Comparison of ENCODE assay signal across 8 cellular contexts in the genomic region with DNA sequence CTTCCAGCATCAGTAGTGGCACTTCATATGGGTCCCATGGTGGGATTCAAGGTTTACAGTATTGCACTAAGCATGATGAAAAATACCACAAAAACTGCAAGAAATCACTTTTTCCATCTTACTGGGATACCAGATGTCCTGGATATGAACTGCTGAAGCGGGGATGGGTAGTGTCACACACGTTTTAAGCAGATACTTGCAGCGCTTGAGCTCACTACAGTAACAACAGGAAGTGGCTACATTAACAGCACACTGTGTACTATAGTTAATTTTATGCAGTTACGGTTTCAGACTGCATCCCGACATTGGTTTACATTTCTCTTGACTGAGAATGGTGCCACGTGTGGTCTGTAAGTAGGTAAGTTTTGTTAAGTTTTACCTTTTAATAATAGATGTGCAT. TPM values are rescaled to one million over a fixed set of nuclear protein-coding genes. Genes with fewer than 3 reads are reported as not detected.
DNase-seq lines count a peak whose midpoint lies in the region; ATAC-seq and TF ChIP-seq lines count a peak whose summit lies in the region.

No MANE protein-coding gene starts in this region.

- H3K9me3 Mint-ChIP-seq in T-helper 1 cell treated with Interleukin-12 subunit alpha and Interleukin-12 subunit beta and Interleukin-4 antibody, amounts not matched to agents 30 μg/mL and 1 μg/mL, for 36 hours: no peaks in the 10 kb centered on the region

- DNase-seq in prostate gland (ENCODE audit: low spot score): no peak
- DNase-seq in cortex of kidney (lab: John Stamatoyannopoulos, UW): no peak
- no peak for DNase-seq in NCI-H187 (lab: John Stamatoyannopoulos, UW)
- DNase-seq in NCI-H510A (lab: John Stamatoyannopoulos, UW): no peak
- no peak for DNase-seq in NCI-H1417 (lab: John Stamatoyannopoulos, UW)

- peaks cover 70% of the 10 kb centered on the region for H3K4me1 Mint-ChIP-seq in T-helper 1 cell treated with Interleukin-12 subunit alpha and Interleukin-12 subunit beta and Interleukin-4 antibody, amounts not matched to agents 30 μg/mL and 1 μg/mL, for 36 hours (ENCODE audit: low read depth)

- H3K36me3 Mint-ChIP-seq in T-helper 1 cell treated with Interleukin-12 subunit alpha and Interleukin-12 subunit beta and Interleukin-4 antibody, amounts not matched to agents 30 μg/mL and 1 μg/mL, for 36 hours (ENCODE audit: low read depth): peaks cover 48% of the 10 kb centered on the region

- no peaks in the 10 kb centered on the region for H3K36me3 ChIP-seq in prostate gland

- H3K4me1 ChIP-seq in prostate gland (replicated peaks): peaks cover 19% of the 10 kb centered on the region

- no peak for TF ChIP-seq CTCF in prostate gland (IDR thresholded peaks at IDR 0.05)

- ATAC-seq in GM18909 (IDR thresholded peaks at IDR 0.05; ENCODE audit: poor library complexity, unreplicated experiment) (peak; percentile 39), HG02763 (IDR thresholded peaks at IDR 0.05; ENCODE audit: unreplicated experiment) (peak; percentile 26)

- 38% methylated on average over 6 of the region's 6 CpGs for WGBS in prostate gland

- intact Hi-C loops in prostate gland (cut with DNase I): no loop called here

- H3K27ac ChIP-seq in prostate gland: peak overlapping the region; percentile 55 to 70

- H3K4me3 Mint-ChIP-seq in T-helper 1 cell treated with Interleukin-12 subunit alpha and Interleukin-12 subunit beta and Interleukin-4 antibody, amounts not matched to agents 30 μg/mL and 1 μg/mL, for 36 hours: peak overlapping the region; percentile 82

- TF ChIP-seq POLR2A in prostate gland (IDR thresholded peaks at IDR 0.05): no peak

- no peak overlapping the region for H3K4me3 ChIP-seq in prostate gland

- peak overlapping the region; percentile 97 for H3K27ac Mint-ChIP-seq in T-helper 1 cell treated with Interleukin-12 subunit alpha and Interleukin-12 subunit beta and Interleukin-4 antibody, amounts not matched to agents 30 μg/mL and 1 μg/mL, for 36 hours

- H3K27me3 ChIP-seq in prostate gland (replicated peaks; ENCODE audit: insufficient read depth): no peaks in the 10 kb centered on the region

- no peaks in the 10 kb centered on the region for H3K9me3 ChIP-seq in prostate gland

- no peaks in the 10 kb centered on the region for H3K27me3 Mint-ChIP-seq in T-helper 1 cell treated with Interleukin-12 subunit alpha and Interleukin-12 subunit beta and Interleukin-4 antibody, amounts not matched to agents 30 μg/mL and 1 μg/mL, for 36 hours (ENCODE audit: low read depth)

RNA-seq across cellular contexts. Expression of gene ISG20, which starts 3.5 kb away (rescaled TPM):
- 10 to 100 TPM in 1 of 2 donors, 1 to 10 TPM in 1; 6.9 to 16.3 TPM for total RNA-seq in prostate gland

RNA-seq across cellular contexts. Expression of gene AEN, which starts 14.2 kb away (rescaled TPM):
- 10 to 100 TPM; 20.4 to 30.4 TPM for total RNA-seq in prostate gland
